In genomic region chr17:1713878-1714487, GRCh38 we compare ENCODE assay signal across 1 cellular context.
TF ChIP-seq lines count a peak whose summit lies in the region.

No MANE protein-coding gene starts in this region.

TF ChIP-seq in HEK293, 187 proteins besides CTCF, POLR2A, EP300 and RAD21 (continued from another document):
- TF ChIP-seq ZFP41 (tag by site-specific recombination; IDR thresholded peaks at IDR 0.05; ENCODE audit: borderline replicate concordance) = no peak
- TF ChIP-seq ZNF266 (tag by site-specific recombination; IDR thresholded peaks at IDR 0.05; ENCODE audit: low read depth) = no peak
- no peak for TF ChIP-seq ZNF670 (tag by site-specific recombination; IDR thresholded peaks at IDR 0.05; ENCODE audit: low read depth)
- no peak for TF ChIP-seq ZNF549 (tag by site-specific recombination; IDR thresholded peaks at IDR 0.05)
- no peak for TF ChIP-seq ZNF768 (tag by site-specific recombination; IDR thresholded peaks at IDR 0.05)
- no peak for TF ChIP-seq ZNF426 (tag by site-specific recombination; IDR thresholded peaks at IDR 0.05)
- TF ChIP-seq ZNF391 (tag by site-specific recombination; IDR thresholded peaks at IDR 0.05; ENCODE audit: borderline replicate concordance, low read depth) = no peak
- TF ChIP-seq ZNF324 (tag by site-specific recombination; IDR thresholded peaks at IDR 0.05) = no peak
- no peak for TF ChIP-seq ZNF747 (tag by site-specific recombination; IDR thresholded peaks at IDR 0.05)
- TF ChIP-seq ZNF777 (tag by site-specific recombination; IDR thresholded peaks at IDR 0.05; ENCODE audit: borderline replicate concordance) = no peak
- no peak for TF ChIP-seq REPIN1 (tag by site-specific recombination; IDR thresholded peaks at IDR 0.05; ENCODE audit: low read depth)
- no peak for TF ChIP-seq ZNF394 (tag by site-specific recombination; IDR thresholded peaks at IDR 0.05; ENCODE audit: borderline replicate concordance)
- TF ChIP-seq PRDM1 (tag by site-specific recombination; IDR thresholded peaks at IDR 0.05) = peak; percentile 87
- 0 out of 2 replicates have a peak, but pooled peaks have one; percentile 38 for TF ChIP-seq SP7 (tag by site-specific recombination; IDR thresholded peaks at IDR 0.05)
- TF ChIP-seq, protein P1, sequence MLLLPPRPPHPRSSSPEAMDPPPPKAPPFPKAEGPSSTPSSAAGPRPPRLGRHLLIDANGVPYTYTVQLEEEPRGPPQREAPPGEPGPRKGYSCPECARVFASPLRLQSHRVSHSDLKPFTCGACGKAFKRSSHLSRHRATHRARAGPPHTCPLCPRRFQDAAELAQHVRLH (tag by site-specific recombination; IDR thresholded peaks at IDR 0.05) = no peak
- TF ChIP-seq GLIS1 (tag by site-specific recombination; IDR thresholded peaks at IDR 0.05) = peak; percentile 12; the same call in 1 of the 2 replicates
- no peak for TF ChIP-seq MEIS1 (CRISPR knock-in tag; IDR thresholded peaks at IDR 0.05; ENCODE audit: borderline replicate concordance)
- TF ChIP-seq SETDB1 (IDR thresholded peaks at IDR 0.05; ENCODE audit: insufficient read length, low read length) = no peak
- no peak for TF ChIP-seq ZNF791 (tag by site-specific recombination; IDR thresholded peaks at IDR 0.05)
- no peak for TF ChIP-seq ZNF785 (tag by site-specific recombination; IDR thresholded peaks at IDR 0.05)
- TF ChIP-seq ZNF658 (tag by site-specific recombination; IDR thresholded peaks at IDR 0.05) = no peak
- TF ChIP-seq ZBTB48 (tag by site-specific recombination; IDR thresholded peaks at IDR 0.05) = peak; percentile 51; the same call in 1 of the 2 replicates
- no peak for TF ChIP-seq ZBTB21 (tag by site-specific recombination; IDR thresholded peaks at IDR 0.05)
- TF ChIP-seq, protein P2, sequence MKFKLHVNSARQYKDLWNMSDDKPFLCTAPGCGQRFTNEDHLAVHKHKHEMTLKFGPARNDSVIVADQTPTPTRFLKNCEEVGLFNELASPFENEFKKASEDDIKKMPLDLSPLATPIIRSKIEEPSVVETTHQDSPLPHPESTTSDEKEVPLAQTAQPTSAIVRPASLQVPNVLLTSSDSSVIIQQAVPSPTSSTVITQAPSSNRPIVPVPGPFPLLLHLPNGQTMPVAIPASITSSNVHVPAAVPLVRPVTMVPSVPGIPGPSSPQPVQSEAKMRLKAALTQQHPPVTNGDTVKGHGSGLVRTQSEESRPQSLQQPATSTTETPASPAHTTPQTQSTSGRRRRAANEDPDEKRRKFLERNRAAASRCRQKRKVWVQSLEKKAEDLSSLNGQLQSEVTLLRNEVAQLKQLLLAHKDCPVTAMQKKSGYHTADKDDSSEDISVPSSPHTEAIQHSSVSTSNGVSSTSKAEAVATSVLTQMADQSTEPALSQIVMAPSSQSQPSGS (tag by site-specific recombination; IDR thresholded peaks at IDR 0.05; ENCODE audit: low read depth) = no peak
- peak; percentile 59 for TF ChIP-seq SP3 (tag by site-specific recombination; IDR thresholded peaks at IDR 0.05)
- TF ChIP-seq, protein P3, sequence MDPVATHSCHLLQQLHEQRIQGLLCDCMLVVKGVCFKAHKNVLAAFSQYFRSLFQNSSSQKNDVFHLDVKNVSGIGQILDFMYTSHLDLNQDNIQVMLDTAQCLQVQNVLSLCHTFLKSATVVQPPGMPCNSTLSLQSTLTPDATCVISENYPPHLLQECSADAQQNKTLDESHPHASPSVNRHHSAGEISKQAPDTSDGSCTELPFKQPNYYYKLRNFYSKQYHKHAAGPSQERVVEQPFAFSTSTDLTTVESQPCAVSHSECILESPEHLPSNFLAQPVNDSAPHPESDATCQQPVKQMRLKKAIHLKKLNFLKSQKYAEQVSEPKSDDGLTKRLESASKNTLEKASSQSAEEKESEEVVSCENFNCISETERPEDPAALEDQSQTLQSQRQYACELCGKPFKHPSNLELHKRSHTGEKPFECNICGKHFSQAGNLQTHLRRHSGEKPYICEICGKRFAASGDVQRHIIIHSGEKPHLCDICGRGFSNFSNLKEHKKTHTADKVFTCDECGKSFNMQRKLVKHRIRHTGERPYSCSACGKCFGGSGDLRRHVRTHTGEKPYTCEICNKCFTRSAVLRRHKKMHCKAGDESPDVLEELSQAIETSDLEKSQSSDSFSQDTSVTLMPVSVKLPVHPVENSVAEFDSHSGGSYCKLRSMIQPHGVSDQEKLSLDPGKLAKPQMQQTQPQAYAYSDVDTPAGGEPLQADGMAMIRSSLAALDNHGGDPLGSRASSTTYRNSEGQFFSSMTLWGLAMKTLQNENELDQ (tag by site-specific recombination; IDR thresholded peaks at IDR 0.05; ENCODE audit: low read depth) = no peak
- no peak for TF ChIP-seq ZBTB26 (tag by site-specific recombination; optimal IDR thresholded peaks at IDR 0.05)
- TF ChIP-seq ZNF830 (tag by site-specific recombination; IDR thresholded peaks at IDR 0.05; ENCODE audit: low read depth) = no peak
- TF ChIP-seq ZNF341 (tag by site-specific recombination; IDR thresholded peaks at IDR 0.05; ENCODE audit: low read depth) = peak; percentile 17; the same call in 1 of the 2 replicates
- peak; percentile 86 for TF ChIP-seq SCRT2 (tag by site-specific recombination; IDR thresholded peaks at IDR 0.05)
- no peak for TF ChIP-seq BCL11B (tag by site-specific recombination; IDR thresholded peaks at IDR 0.05; ENCODE audit: low read depth)
- TF ChIP-seq ZNF114 (tag by site-specific recombination; IDR thresholded peaks at IDR 0.05) = no peak
- TF ChIP-seq ZNF157 (tag by site-specific recombination; IDR thresholded peaks at IDR 0.05) = no peak
- no peak for TF ChIP-seq ZNF138 (tag by site-specific recombination; IDR thresholded peaks at IDR 0.05; ENCODE audit: borderline replicate concordance)
